9 cellular contexts compared by ENCODE assay signal in the genomic region with DNA sequence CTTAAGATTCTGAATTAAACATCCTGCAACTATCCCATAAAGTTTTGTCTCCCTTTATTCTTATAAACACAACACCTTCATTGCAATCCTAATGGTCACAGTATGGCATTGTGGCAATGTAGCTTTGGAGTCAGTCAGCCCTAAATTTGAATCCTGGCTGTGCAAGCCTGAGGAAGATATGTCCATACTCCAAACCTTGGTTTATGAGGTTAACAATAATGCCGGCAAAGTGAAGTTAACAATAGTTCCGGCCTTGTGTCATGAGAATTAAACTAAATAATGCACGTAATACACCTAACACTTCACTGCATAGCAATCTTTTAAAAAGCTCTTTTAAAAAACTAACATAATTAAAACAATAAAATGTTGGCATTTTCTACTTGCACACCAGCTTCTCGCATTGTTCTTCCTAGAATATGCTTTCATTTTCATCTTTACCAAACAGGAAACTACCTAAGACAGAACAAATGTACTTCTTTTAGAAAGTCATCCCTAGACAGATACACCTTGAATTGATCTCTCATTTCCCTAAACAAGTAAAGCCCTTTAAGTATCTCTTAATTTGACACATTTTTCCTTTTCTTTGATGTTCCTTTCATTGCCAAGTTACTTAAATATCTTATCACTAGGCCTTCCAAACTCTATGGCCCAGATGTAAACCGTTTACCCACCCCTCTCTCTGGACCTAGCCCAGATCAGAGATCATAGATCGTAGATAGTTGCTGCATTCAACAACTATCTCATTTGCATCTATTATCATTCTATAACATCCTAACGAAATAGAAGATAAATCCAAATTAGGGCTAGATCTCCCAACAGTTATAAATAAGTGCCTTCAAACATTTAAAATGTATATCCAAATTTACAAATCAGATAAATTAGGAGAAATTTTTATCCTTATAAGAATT.
DNase-seq lines count a peak whose midpoint lies in the region; ATAC-seq and TF ChIP-seq lines count a peak whose summit lies in the region.
"Had no signal": no experiment of that assay in that cellular context is flagged by ENCODE, and none has a peak within 500 bp of the region (broad histone marks: within the 10 kb centered on the region; RNA-seq: fewer than 3 reads in every experiment).

No MANE protein-coding gene starts in this region.

- no peak overlapping the region for H3K56ac ChIP-seq in H9 (ENCODE audit: insufficient read length, low read depth, low read length)

- peaks cover 0 to 2% (median 0%) of the 10 kb centered on the region in 7 donors for H3K9me3 Mint-ChIP-seq in CD4-positive, CD25-positive, alpha-beta regulatory T cell
- no peaks in the 10 kb centered on the region for H3K9me3 Mint-ChIP-seq in dendritic cell treated with granulocyte-macrophage colony-stimulating factor and Interleukin-4, amounts not matched to agents 40 ng/mL and 50 ng/mL, for 4 days
- no peaks in the 10 kb centered on the region for H3K9me3 Mint-ChIP-seq in H9

- H3K23ac ChIP-seq in trophoblast cell (ENCODE audit: low read length): no peak overlapping the region
- H3K23ac ChIP-seq in H9 (ENCODE audit: insufficient read length, low read depth, low read length): no peak overlapping the region

- H4K5ac ChIP-seq in H9 (ENCODE audit: insufficient read length, low read depth, low read length): no peak overlapping the region

- H3K4me3 ChIP-seq in CD4-positive, CD25-positive, alpha-beta regulatory T cell (ENCODE audit: low read depth, low read length): peak overlapping the region; percentile 95
- H3K4me3 ChIP-seq in trophoblast cell (ENCODE audit: low read depth, low read length): no peak overlapping the region

- H4K91ac ChIP-seq in trophoblast cell (ENCODE audit: low read depth, low read length) (no peak overlapping the region), H9 (ENCODE audit: insufficient read length, low read depth, low read length) (no peak overlapping the region)

- intact Hi-C loops in dendritic cell treated with granulocyte-macrophage colony-stimulating factor and Interleukin-4, amounts not matched to agents 40 ng/mL and 50 ng/mL, for 4 days (cut with micrococcal nuclease): loop anchor here (2.0 kb wide), 1 partner anchor 64 kb away; no protein-coding TSS in a partner anchor

- H4K20me1 ChIP-seq in H9 (ENCODE audit: control insufficient read depth, insufficient read depth, insufficient read length): no peaks in the 10 kb centered on the region

- ATAC-seq in CD4-positive, CD25-positive, alpha-beta regulatory T cell (ENCODE audit: low read depth in 2 of 2): peak; percentile 76 to 80
- ATAC-seq in GM19397 (IDR thresholded peaks at IDR 0.05; ENCODE audit: unreplicated experiment) (peak; percentile 69), HG03378 (IDR thresholded peaks at IDR 0.05; ENCODE audit: unreplicated experiment) (peak; percentile 93)

- H2BK20ac ChIP-seq in H9 (ENCODE audit: low read depth, low read length, poor library complexity, severe bottlenecking): no peak overlapping the region

- H2AFZ ChIP-seq in trophoblast cell (ENCODE audit: insufficient read depth, low read length, poor library complexity) (no peak overlapping the region), H9 (ENCODE audit: low read length) (no peak overlapping the region)
- H2AFZ ChIP-seq: parathyroid adenoma had no signal

- H3K4me1 ChIP-seq in CD4-positive, CD25-positive, alpha-beta regulatory T cell (ENCODE audit: control insufficient read depth, insufficient read depth, low read length, poor library complexity, severe bottlenecking): peaks cover 31% of the 10 kb centered on the region
- H3K4me1 ChIP-seq in trophoblast cell (ENCODE audit: control insufficient read depth in 1 of 2, insufficient read depth in 2 of 2, low read length in 2 of 2) (peaks cover 24 to 37% of the 10 kb centered on the region in 2 experiments), H9 (ENCODE audit: insufficient read depth, low read length) (peaks cover 13% of the 10 kb centered on the region; the same call in 1 of the 2 replicates)

- peaks cover 14% of the 10 kb centered on the region for H3K36me3 Mint-ChIP-seq in CD4-positive, CD25-positive, alpha-beta regulatory T cell
- H3K36me3 Mint-ChIP-seq in dendritic cell treated with granulocyte-macrophage colony-stimulating factor and Interleukin-4, amounts not matched to agents 40 ng/mL and 50 ng/mL, for 4 days (ENCODE audit: low read depth): peaks cover 7% of the 10 kb centered on the region
- H3K36me3 Mint-ChIP-seq in H9 (ENCODE audit: insufficient read depth in 1 of 3, low read depth in 3 of 3): peaks cover 0 to 3% (median 3%) of the 10 kb centered on the region in 3 experiments; a peak in 2 of 7 replicates

- no CpG with 5 or more reads among the region's 7 CpGs for WGBS in trophoblast cell (ENCODE audit: extremely low coverage, insufficient coverage, insufficient read length)
- WGBS in H9 (ENCODE audit: extremely low coverage, insufficient read length, low lambda C conversion rate): no CpG with 5 or more reads among the region's 7 CpGs

- peak overlapping the region; percentile 91 for H3K27ac ChIP-seq in CD4-positive, CD25-positive, alpha-beta regulatory T cell (ENCODE audit: insufficient read depth, low read length, poor library complexity, severe bottlenecking)
- H3K27ac ChIP-seq in trophoblast cell (ENCODE audit: low read depth, low read length) (no peak overlapping the region), H9 (ENCODE audit: insufficient read length, low read depth, low read length) (no peak overlapping the region)
- H3K27ac ChIP-seq: parathyroid adenoma had no signal

- H3K4ac ChIP-seq in trophoblast cell (ENCODE audit: low read depth, low read length) (no peak overlapping the region), H9 (ENCODE audit: low read depth, low read length) (no peak overlapping the region)

- H3K4me1 Mint-ChIP-seq in CD4-positive, CD25-positive, alpha-beta regulatory T cell: peaks cover 37 to 55% (median 46%) of the 10 kb centered on the region in 4 donors
- H3K4me1 Mint-ChIP-seq in dendritic cell treated with granulocyte-macrophage colony-stimulating factor and Interleukin-4, amounts not matched to agents 40 ng/mL and 50 ng/mL, for 4 days (ENCODE audit: low read depth): peaks cover 68% of the 10 kb centered on the region
- peaks cover 43 to 45% of the 10 kb centered on the region in 2 experiments for H3K4me1 Mint-ChIP-seq in H9

- DNase-seq in CD4-positive, CD25-positive, alpha-beta regulatory T cell: peak in 2 of 3 donors; percentile 49 to 76
- DNase-seq in trophoblast cell: no peak
- no peak for DNase-seq in H4 (ENCODE audit: low spot score)
- no peak for DNase-seq in H9
- no peak for DNase-seq in amygdala (lab: John Stamatoyannopoulos, UW)

- no peak overlapping the region for H3T11ph ChIP-seq in H9 (ENCODE audit: low read length)

- no peak overlapping the region for H2BK15ac ChIP-seq in H9 (ENCODE audit: low read depth, low read length)

- H2AK5ac ChIP-seq in trophoblast cell (ENCODE audit: low read length) (no peak overlapping the region), H9 (ENCODE audit: insufficient read length, low read length) (no peak overlapping the region)

- H3K9me3 ChIP-seq in CD4-positive, CD25-positive, alpha-beta regulatory T cell (ENCODE audit: control insufficient read depth in 2 of 2, low read length in 2 of 2): no peaks in the 10 kb centered on the region
- H3K9me3 ChIP-seq in trophoblast cell (ENCODE audit: insufficient read depth, low read depth, low read length) (no peaks in the 10 kb centered on the region), H9 (ENCODE audit: control insufficient read depth, low read depth, low read length) (no peaks in the 10 kb centered on the region)

- no peak overlapping the region for H3K14ac ChIP-seq in trophoblast cell (ENCODE audit: low read length)
- H3K14ac ChIP-seq in H9 (ENCODE audit: insufficient read depth, low read length): no peak overlapping the region

- H3K4me2 ChIP-seq in trophoblast cell (ENCODE audit: low read length) (no peak overlapping the region), H9 (ENCODE audit: insufficient read depth, insufficient read length, low read length) (no peak overlapping the region)

- H2BK120ac ChIP-seq in trophoblast cell (ENCODE audit: insufficient read depth, low read length, poor library complexity) (no peak overlapping the region), H9 (ENCODE audit: low read depth, low read length, poor library complexity, severe bottlenecking) (no peak overlapping the region)

- H4K8ac ChIP-seq in trophoblast cell (ENCODE audit: low read depth, low read length) (no peak overlapping the region), H9 (replicated peaks; ENCODE audit: insufficient read length, low read depth, low read length) (no peak overlapping the region)

- H3K79me1 ChIP-seq in trophoblast cell (ENCODE audit: low read length) (peaks cover 9% of the 10 kb centered on the region), H9 (ENCODE audit: insufficient read depth, low read depth, low read length, poor library complexity, severe bottlenecking) (peaks cover under 1% of the 10 kb centered on the region)

- H3K79me2 ChIP-seq in trophoblast cell (ENCODE audit: control insufficient read depth, insufficient read depth, low read length, poor library complexity) (peaks cover 13% of the 10 kb centered on the region), H9 (ENCODE audit: insufficient read depth, low read length) (peaks cover 5% of the 10 kb centered on the region; the same call in 1 of the 2 replicates)

- H3K18ac ChIP-seq in trophoblast cell (ENCODE audit: low read length): no peak overlapping the region
- H3K18ac ChIP-seq in H9 (ENCODE audit: insufficient read length, low read depth, low read length): no peak overlapping the region

- H3K9ac ChIP-seq in trophoblast cell (ENCODE audit: low read length): no peak overlapping the region
- no peak overlapping the region for H3K9ac ChIP-seq in H9 (ENCODE audit: extremely low read depth, insufficient read length, low read length)
- H3K9ac ChIP-seq: parathyroid adenoma had no signal

- no peaks in the 10 kb centered on the region for H3K27me3 Mint-ChIP-seq in CD4-positive, CD25-positive, alpha-beta regulatory T cell
- no peaks in the 10 kb centered on the region for H3K27me3 Mint-ChIP-seq in dendritic cell treated with granulocyte-macrophage colony-stimulating factor and Interleukin-4, amounts not matched to agents 40 ng/mL and 50 ng/mL, for 4 days
- H3K27me3 Mint-ChIP-seq in H9 (ENCODE audit: low read depth): no peaks in the 10 kb centered on the region

- H2BK12ac ChIP-seq in trophoblast cell (ENCODE audit: low read length) (no peak overlapping the region), H9 (ENCODE audit: insufficient read length, low read depth, low read length) (no peak overlapping the region)

- H3K27ac Mint-ChIP-seq in CD4-positive, CD25-positive, alpha-beta regulatory T cell: peak overlapping the region; percentile 90 to 99 (median 98)
- H3K27ac Mint-ChIP-seq in dendritic cell treated with granulocyte-macrophage colony-stimulating factor and Interleukin-4, amounts not matched to agents 40 ng/mL and 50 ng/mL, for 4 days: peak overlapping the region; percentile 81
- no peak overlapping the region for H3K27ac Mint-ChIP-seq in H9

- no peaks in the 10 kb centered on the region for H3K36me3 ChIP-seq in CD4-positive, CD25-positive, alpha-beta regulatory T cell (ENCODE audit: control insufficient read depth, insufficient read depth, low read length)
- H3K36me3 ChIP-seq in trophoblast cell (ENCODE audit: control insufficient read depth in 1 of 2, insufficient read depth in 2 of 2, low read length in 2 of 2): peaks cover 0 to 4% of the 10 kb centered on the region in 2 experiments

- H4K12ac ChIP-seq in trophoblast cell (ENCODE audit: low read depth, low read length): no peak overlapping the region

- H3K27me3 ChIP-seq in CD4-positive, CD25-positive, alpha-beta regulatory T cell (ENCODE audit: control insufficient read depth, insufficient read depth, low read length): no peaks in the 10 kb centered on the region
- no peaks in the 10 kb centered on the region for H3K27me3 ChIP-seq in trophoblast cell (ENCODE audit: insufficient read depth, low read length)
- H3K27me3 ChIP-seq in H9 (ENCODE audit: insufficient read depth, low read length): no peaks in the 10 kb centered on the region

- H3K23me2 ChIP-seq in H9 (ENCODE audit: insufficient read length, low read depth, low read length, poor library complexity, severe bottlenecking): no peaks in the 10 kb centered on the region

- H2BK5ac ChIP-seq in trophoblast cell (ENCODE audit: low read depth, low read length, poor library complexity): no peak overlapping the region
- no peak overlapping the region for H2BK5ac ChIP-seq in H9 (ENCODE audit: insufficient read length, low read length)

- TF ChIP-seq CTCF in H9 (conservative IDR thresholded peaks at IDR 0.05): no peak

- H3K4me3 Mint-ChIP-seq in CD4-positive, CD25-positive, alpha-beta regulatory T cell: peak overlapping the region; percentile 64 to 98 (median 89)
- H3K4me3 Mint-ChIP-seq in dendritic cell treated with granulocyte-macrophage colony-stimulating factor and Interleukin-4, amounts not matched to agents 40 ng/mL and 50 ng/mL, for 4 days: peak overlapping the region; percentile 64
- no peak overlapping the region; a peak in 1 of 5 replicates for H3K4me3 Mint-ChIP-seq in H9

Comparison
In these comparisons a context has a peak if more than half of its experiments do, and no peak if none do; other contexts are left out.
1. DNase-seq: peak in CD4-positive, CD25-positive, alpha-beta regulatory T cell (2 of 3); none in trophoblast cell (0 of 2), H4 (single experiment), H9 (single experiment) and amygdala (0 of 56).
2. H3K27ac Mint-ChIP-seq: peak in CD4-positive, CD25-positive, alpha-beta regulatory T cell (3 of 3) and dendritic cell treated with granulocyte-macrophage colony-stimulating factor and Interleukin-4, amounts not matched to agents 40 ng/mL and 50 ng/mL, for 4 days (single experiment); none in H9 (0 of 3).
3. H3K4me3 Mint-ChIP-seq: peak in CD4-positive, CD25-positive, alpha-beta regulatory T cell (4 of 4) and dendritic cell treated with granulocyte-macrophage colony-stimulating factor and Interleukin-4, amounts not matched to agents 40 ng/mL and 50 ng/mL, for 4 days (single experiment); none in H9 (0 of 2).
4. Peak in every context shown above with its lines, with median percentiles within 50 percentile points of each other: ATAC-seq.